Comparison of ENCODE assay signal across 7 cellular contexts in genomic region chr3:170737763-170738162, GRCh38.
"Had no signal": no experiment of that assay in that cellular context is flagged by ENCODE, and none has a peak within 500 bp of the region (broad histone marks: within the 10 kb centered on the region; RNA-seq: fewer than 3 reads in every experiment).

No MANE protein-coding gene starts in this region.

- DNase-seq: KBM-7, KG1 had no signal

- FAIRE-seq: HepG2, HTR-8/SVneo had no signal

- H3K4me3 Mint-ChIP-seq: IgD-negative memory B cell had no signal

- H3K27ac ChIP-seq: HL-60, KMS-11 had no signal

- H3K9ac ChIP-seq: KMS-11 had no signal

- H3K36me3 Mint-ChIP-seq: IgD-negative memory B cell had no signal

- H3K4me2 ChIP-seq: KMS-11 had no signal

- ATAC-seq: HepG2 had no signal
